Comparison of ENCODE assay signal across 11 cellular contexts in genomic region chr18:57447154-57447621, GRCh38. TPM values are rescaled to one million over a fixed set of nuclear protein-coding genes. Genes with fewer than 3 reads are reported as not detected.
A peak's percentile ranks its signal among the peaks of the same experiment; 100 is the strongest.
DNase-seq lines count a peak whose midpoint lies in the region; ATAC-seq and TF ChIP-seq lines count a peak whose summit lies in the region.
"Had no signal": no experiment of that assay in that cellular context is flagged by ENCODE, and none has a peak within 500 bp of the region (broad histone marks: within the 10 kb centered on the region; RNA-seq: fewer than 3 reads in every experiment).

No MANE protein-coding gene starts in this region.

- H2AFZ ChIP-seq in hepatocyte, result no peak overlapping the region

- no peaks in the 10 kb centered on the region for H3K79me2 ChIP-seq in hepatocyte

- peak; percentile 8 for DNase-seq in SK-MEL-5 (ENCODE audit: low read depth, low spot score)
- DNase-seq in hepatocyte (ENCODE audit: low spot score), result peak; percentile 76
- no peak for DNase-seq in NCI-H1930 (lab: John Stamatoyannopoulos, UW)
- DNase-seq: NK-92 treated with Interleukin-12 subunit alpha and Interleukin-12 subunit beta, amount 100 ng/mL, for 24 hours; stimulated activated CD4-positive, alpha-beta T cell treated with anti-CD3 and anti-CD28 coated beads, Interleukin-1b, Interleukin-23, amount 100 ng/mL, for 48 hours had no signal

- in situ Hi-C loops in SK-MEL-5 (cut with HindIII; ENCODE audit: low pct_unique_long_range_greater_than_20kb, low sequenced_read_pairs), result no loop called here

- no peak overlapping the region for H3K4me2 ChIP-seq in hepatocyte

- H4K20me1 ChIP-seq in hepatocyte (ENCODE audit: insufficient read depth, poor library complexity, severe bottlenecking), result no peaks in the 10 kb centered on the region

- H3K9me3 ChIP-seq in hepatocyte (ENCODE audit: low read depth), result no peaks in the 10 kb centered on the region

- H3K4me3 ChIP-seq in hepatocyte, result no peak overlapping the region
- H3K4me3 ChIP-seq: lung had no signal

- H3K36me3 ChIP-seq in hepatocyte (replicated peaks; ENCODE audit: insufficient read depth, low read depth), result no peaks in the 10 kb centered on the region

- WGBS in hepatocyte (ENCODE audit: low lambda C conversion rate, missing lambda C conversion rate), result 5% methylated on average over 14 of the region's 14 CpGs

- peaks cover 46% of the 10 kb centered on the region for H3K27me3 ChIP-seq in hepatocyte

- no peak for TF ChIP-seq CTCF in 22Rv1 (IDR thresholded peaks at IDR 0.05)
- 0 out of 3 replicates have a peak, but pooled peaks have one; percentile 18 for TF ChIP-seq CTCF in GM12872 (IDR thresholded peaks at IDR 0.05; ENCODE audit: insufficient read depth, low read depth, low read length)
- no peak for TF ChIP-seq CTCF in hepatocyte (IDR thresholded peaks at IDR 0.05; ENCODE audit: poor library complexity)

- no peaks in the 10 kb centered on the region for H3K9me2 ChIP-seq in hepatocyte (replicated peaks; ENCODE audit: insufficient read depth)

- H3K4me1 ChIP-seq in hepatocyte (ENCODE audit: insufficient read depth), result no peaks in the 10 kb centered on the region

- ATAC-seq in GM21360 (IDR thresholded peaks at IDR 0.05; ENCODE audit: unreplicated experiment) (no peak), GM19035 (IDR thresholded peaks at IDR 0.05; ENCODE audit: unreplicated experiment) (no peak), HG03442 (IDR thresholded peaks at IDR 0.05; ENCODE audit: unreplicated experiment) (no peak)

- peak overlapping the region; percentile 93; the same call in 1 of the 2 replicates for H3K27ac ChIP-seq in 22Rv1
- no peak overlapping the region for H3K27ac ChIP-seq in hepatocyte

RNA-seq across cellular contexts. Expression of gene ONECUT2, which starts 12.0 kb away (rescaled TPM):
- total RNA-seq in SK-MEL-5 (2014; rRNA removed; shearing (Covaris generic)), result 1.8 and 2.0 TPM in 2 replicates
- polyA plus RNA-seq in SK-MEL-5 (2015; cell fraction: cytosol; rRNA removed), result 1.7 and 2.1 TPM in 2 replicates
- polyA plus RNA-seq in SK-MEL-5 (2015; cell fraction: nucleus; rRNA removed), result 7.8 and 9.8 TPM in 2 replicates
- total RNA-seq in hepatocyte, result 1.7 TPM in 2 replicates
- 0.16 and 0.24 TPM in 2 replicates for polyA plus RNA-seq in hepatocyte

Comparison
In these comparisons a context has a peak if more than half of its experiments do, and no peak if none do; other contexts are left out.
1. DNase-seq: peak in SK-MEL-5 (single experiment) and hepatocyte (single experiment); none in NCI-H1930 (0 of 2).